1 cellular context compared by ENCODE assay signal in genomic region chr7:81676105-81676811, GRCh38.
TF ChIP-seq lines count a peak whose summit lies in the region.

No MANE protein-coding gene starts in this region.

TF ChIP-seq in HCT116, 20 proteins besides CTCF, POLR2A, EP300 and RAD21 (continued from another document):
- TF ChIP-seq MAX (IDR thresholded peaks at IDR 0.05) (no peak), POLR2AphosphoS5 (IDR thresholded peaks at IDR 0.05; ENCODE audit: low read depth, low read length) (no peak), EGR1 (IDR thresholded peaks at IDR 0.05; ENCODE audit: low read depth) (no peak), EZH2 (IDR thresholded peaks at IDR 0.05) (no peak), TCF7L2 (IDR thresholded peaks at IDR 0.05; ENCODE audit: borderline replicate concordance, extremely low read depth, insufficient read depth, insufficient read length) (no peak), ZNF274 (IDR thresholded peaks at IDR 0.05; ENCODE audit: low read depth, low read length) (no peak), EZH2phosphoT487 (IDR thresholded peaks at IDR 0.05; ENCODE audit: borderline replicate concordance) (no peak), JUND (IDR thresholded peaks at IDR 0.05) (no peak), ZBTB33 (IDR thresholded peaks at IDR 0.05; ENCODE audit: extremely low read depth, insufficient replicate concordance, low read length) (no peak), ATF3 (IDR thresholded peaks at IDR 0.05) (no peak), FOSL1 (IDR thresholded peaks at IDR 0.05; ENCODE audit: low read depth) (no peak), SIN3A (IDR thresholded peaks at IDR 0.05; ENCODE audit: low read depth) (no peak), SRF (IDR thresholded peaks at IDR 0.05; ENCODE audit: low read depth) (no peak), REST (IDR thresholded peaks at IDR 0.05; ENCODE audit: low read depth) (no peak), CEBPB (IDR thresholded peaks at IDR 0.05; ENCODE audit: low read depth) (no peak), CBX3 (IDR thresholded peaks at IDR 0.05; ENCODE audit: low read depth) (no peak), YY1 (IDR thresholded peaks at IDR 0.05; ENCODE audit: extremely low read depth, insufficient replicate concordance, low read depth, low read length) (no peak), SP1 (IDR thresholded peaks at IDR 0.05; ENCODE audit: low read depth) (no peak)
